In the genomic region with DNA sequence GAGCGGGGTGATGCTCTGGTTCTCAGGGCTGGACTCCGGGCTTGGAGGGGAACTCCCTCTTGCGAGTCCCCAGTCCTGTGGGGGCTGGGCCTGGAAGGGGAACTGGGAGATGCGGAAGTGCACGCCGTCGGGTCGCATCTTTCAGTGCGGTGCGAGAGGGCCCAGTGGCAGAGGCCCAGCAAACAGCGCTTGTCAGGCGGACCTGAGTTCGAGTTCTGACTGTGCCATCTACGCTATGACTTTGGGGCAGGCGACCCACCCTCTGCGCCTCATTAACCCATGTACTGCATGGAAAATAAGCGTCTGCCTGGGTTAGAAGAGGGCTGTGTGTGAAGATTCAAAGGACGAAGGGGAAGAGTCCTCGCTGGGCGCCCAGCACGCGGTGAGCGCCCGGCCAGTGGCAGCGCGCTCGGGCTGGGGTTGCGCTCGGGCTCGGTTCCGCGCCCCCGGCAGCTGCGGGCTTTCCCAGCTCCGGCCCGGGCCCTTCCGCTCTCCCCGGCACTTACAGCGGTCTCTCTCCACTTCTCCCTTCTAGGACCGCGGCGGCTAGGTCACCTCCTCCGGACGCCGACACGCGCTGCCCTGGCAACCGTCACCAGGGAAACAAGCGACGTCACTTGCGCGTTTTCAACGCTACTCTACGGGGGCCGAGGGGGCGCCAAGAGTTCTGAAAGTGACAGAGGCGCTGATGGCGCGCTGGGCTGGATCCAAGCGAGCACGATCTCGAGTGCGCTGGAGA, we compare ENCODE assay signal across 8 cellular contexts. TPM values are rescaled to one million over a fixed set of nuclear protein-coding genes. Genes with fewer than 3 reads are reported as not detected.
DNase-seq lines count a peak whose midpoint lies in the region; TF ChIP-seq lines count a peak whose summit lies in the region.

Gene CCDC13, minus strand, starts transcription at position 584 of the 739 bp plus-strand sequence. CDS start 14,908 bp downstream, outside the sequence.

- no peaks in the 10 kb centered on the region for H3K9me3 ChIP-seq in uterus

- no peaks in the 10 kb centered on the region for H3K4me1 ChIP-seq in uterus

- intact Hi-C loops in uterus (cut with DNase I; ENCODE audit: low total_unique reads), result no loop called here

- TF ChIP-seq CTCF in GM06990 (IDR thresholded peaks at IDR 0.05; ENCODE audit: insufficient read depth, low read length, poor library complexity, severe bottlenecking) (peak; percentile 2), uterus (IDR thresholded peaks at IDR 0.05) (peak in 1 of 4 experiments; percentile 9)

- peaks cover 17% of the 10 kb centered on the region for H3K4me1 Mint-ChIP-seq in T-helper 1 cell treated with Interleukin-12 subunit alpha and Interleukin-12 subunit beta and Interleukin-4 antibody, amounts not matched to agents 30 μg/mL and 1 μg/mL, for 36 hours (ENCODE audit: low read depth)

- H3K36me3 Mint-ChIP-seq in T-helper 1 cell treated with Interleukin-12 subunit alpha and Interleukin-12 subunit beta and Interleukin-4 antibody, amounts not matched to agents 30 μg/mL and 1 μg/mL, for 36 hours (ENCODE audit: low read depth), result no peaks in the 10 kb centered on the region

- H3K4me3 ChIP-seq in GM06990 (replicated peaks; ENCODE audit: low read depth, low read length) (peak within 1 kb of the TSS; percentile 70), uterus (peak within 1 kb of the TSS; percentile 31 to 51)

- no peaks in the 10 kb centered on the region for H3K9me3 Mint-ChIP-seq in T-helper 1 cell treated with Interleukin-12 subunit alpha and Interleukin-12 subunit beta and Interleukin-4 antibody, amounts not matched to agents 30 μg/mL and 1 μg/mL, for 36 hours

- peak; percentile 92 for DNase-seq in GM06990 (ENCODE audit: extremely low read depth, insufficient read length)
- peak; percentile 91 for DNase-seq in HEK293T (ENCODE audit: extremely low spot score)
- DNase-seq in NCI-H1092 treated with DMSO at 0.1 percent for 48 hours (lab: John Stamatoyannopoulos, UW), result peak; percentile 78
- DNase-seq in amygdala (lab: John Stamatoyannopoulos, UW), result peak; percentile 41 to 94 (median 84)
- peak; percentile 87 for DNase-seq in hepatic stellate cell (ENCODE audit: low spot score)
- DNase-seq in pulmonary artery endothelial cell (ENCODE audit: low read depth, low spot score), result peak; percentile 60
- peak; percentile 94 for DNase-seq in uterus

- H3K4me3 Mint-ChIP-seq in T-helper 1 cell treated with Interleukin-12 subunit alpha and Interleukin-12 subunit beta and Interleukin-4 antibody, amounts not matched to agents 30 μg/mL and 1 μg/mL, for 36 hours, result peak within 1 kb of the TSS; percentile 88

- peak within 1 kb of the TSS; percentile 33 to 50 for H3K27ac ChIP-seq in uterus

- H3K36me3 ChIP-seq in GM06990 (ENCODE audit: control insufficient read depth, insufficient read depth, low read length) (no peaks in the 10 kb centered on the region), uterus (no peaks in the 10 kb centered on the region)

- POLR2A ChIA-PET in HEK293T (lab: Yijun Ruan, JAX), result no interaction called here

- H3K27me3 ChIP-seq in GM06990 (replicated peaks; ENCODE audit: control insufficient read depth, insufficient read depth, low read length) (no peaks in the 10 kb centered on the region), uterus (no peaks in the 10 kb centered on the region)

- peak in 1 of 2 donors; percentile 33 for TF ChIP-seq POLR2A in uterus (IDR thresholded peaks at IDR 0.05)

- H3K27ac Mint-ChIP-seq in T-helper 1 cell treated with Interleukin-12 subunit alpha and Interleukin-12 subunit beta and Interleukin-4 antibody, amounts not matched to agents 30 μg/mL and 1 μg/mL, for 36 hours, result peak within 1 kb of the TSS; percentile 87

- CTCF ChIA-PET in HEK293T (lab: Yijun Ruan, JAX), result no interaction called here

- H3K27me3 Mint-ChIP-seq in T-helper 1 cell treated with Interleukin-12 subunit alpha and Interleukin-12 subunit beta and Interleukin-4 antibody, amounts not matched to agents 30 μg/mL and 1 μg/mL, for 36 hours (ENCODE audit: low read depth), result peaks cover 24% of the 10 kb centered on the region

TF ChIP-seq in HEK293T, 16 proteins besides CTCF, POLR2A, EP300 and RAD21:
- TF ChIP-seq FOXA1 (IDR thresholded peaks at IDR 0.05) (no peak), ELF4 (IDR thresholded peaks at IDR 0.05) (no peak), BHLHE40 (IDR thresholded peaks at IDR 0.05; ENCODE audit: borderline replicate concordance) (no peak), FOXM1 (IDR thresholded peaks at IDR 0.05; ENCODE audit: borderline replicate concordance) (peak; percentile 77; the same call in 1 of the 2 replicates), LEF1 (IDR thresholded peaks at IDR 0.05; ENCODE audit: borderline replicate concordance) (no peak), L3MBTL2 (conservative IDR thresholded peaks at IDR 0.05) (peak; percentile 47; the same call in 1 of the 2 replicates)
- TF ChIP-seq, protein P1, sequence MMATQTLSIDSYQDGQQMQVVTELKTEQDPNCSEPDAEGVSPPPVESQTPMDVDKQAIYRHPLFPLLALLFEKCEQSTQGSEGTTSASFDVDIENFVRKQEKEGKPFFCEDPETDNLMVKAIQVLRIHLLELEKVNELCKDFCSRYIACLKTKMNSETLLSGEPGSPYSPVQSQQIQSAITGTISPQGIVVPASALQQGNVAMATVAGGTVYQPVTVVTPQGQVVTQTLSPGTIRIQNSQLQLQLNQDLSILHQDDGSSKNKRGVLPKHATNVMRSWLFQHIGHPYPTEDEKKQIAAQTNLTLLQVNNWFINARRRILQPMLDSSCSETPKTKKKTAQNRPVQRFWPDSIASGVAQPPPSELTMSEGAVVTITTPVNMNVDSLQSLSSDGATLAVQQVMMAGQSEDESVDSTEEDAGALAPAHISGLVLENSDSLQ (IDR thresholded peaks at IDR 0.05), result peak; percentile 24; the same call in 1 of the 2 replicates

RNA-seq across cellular contexts. Expression of gene CCDC13, which starts in this region (rescaled TPM):
- 0.07 and 0.33 TPM in 2 replicates for total RNA-seq in pulmonary artery endothelial cell
- total RNA-seq in uterus, result 1 to 10 TPM in 2 of 4 donors, not detected in 2; 1.7 to 1.9 TPM

Comparison
In these comparisons a context has a peak if more than half of its experiments do, and no peak if none do; other contexts are left out.
1. Peak in every context shown above with its lines: DNase-seq, H3K4me3 ChIP-seq and H3K27ac ChIP-seq.
2. Peak in DNase-seq in pulmonary artery endothelial cell; RNA of the gene not detected or under 1 TPM.